In the genomic region with DNA sequence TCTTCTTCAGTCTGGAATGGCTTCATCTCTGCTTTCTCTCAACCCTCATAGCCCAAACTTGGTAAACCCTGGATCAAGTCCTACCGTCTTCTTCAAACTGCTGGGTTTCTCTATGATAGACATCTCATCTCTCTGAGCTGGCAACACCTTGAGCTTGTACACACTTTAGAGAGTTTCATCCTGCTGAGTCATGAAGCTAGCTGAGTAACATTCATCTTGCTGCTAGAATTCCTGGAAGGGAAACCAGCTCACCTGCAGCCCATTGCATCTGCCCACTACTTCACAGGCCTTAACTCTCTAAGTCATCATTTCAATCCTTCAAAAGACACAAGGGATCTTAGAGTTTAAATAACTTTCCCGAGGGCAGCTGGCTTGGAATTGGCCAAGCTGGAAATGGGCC, we compare ENCODE assay signal across 19 cellular contexts.
"Had no signal": no experiment of that assay in that cellular context is flagged by ENCODE, and none has a peak within 500 bp of the region (broad histone marks: within the 10 kb centered on the region; RNA-seq: fewer than 3 reads in every experiment).

No MANE protein-coding gene starts in this region.

- H3K27ac ChIP-seq: epithelial cell of prostate, gastrocnemius medialis, heart left ventricle, sigmoid colon, spleen, thoracic aorta, uterus had no signal

- FAIRE-seq: TTC549 had no signal

- H3K36me3 ChIP-seq: gastrocnemius medialis, heart left ventricle, sigmoid colon, spleen, thoracic aorta, uterus had no signal

- H3K4me3 ChIP-seq: gastrocnemius medialis, heart left ventricle, lung, sigmoid colon, spleen, thoracic aorta, uterus had no signal

- H3K9me3 ChIP-seq: gastrocnemius medialis, heart left ventricle, sigmoid colon, spleen, thoracic aorta, uterus had no signal

- H3K27ac Mint-ChIP-seq: activated naive CD8-positive, alpha-beta T cell treated with anti-CD3 and anti-CD28 coated beads, Interleukin-2, amount 10 ng/mL, durations not matched to agents 7 days and 5 days; effector memory CD8-positive, alpha-beta T cell; immature natural killer cell; WTC11 had no signal

- H3K36me3 Mint-ChIP-seq: activated naive CD8-positive, alpha-beta T cell treated with anti-CD3 and anti-CD28 coated beads, Interleukin-2, amount 10 ng/mL, durations not matched to agents 7 days and 5 days; immature natural killer cell; WTC11 had no signal

- H3K4me1 Mint-ChIP-seq: activated naive CD8-positive, alpha-beta T cell treated with anti-CD3 and anti-CD28 coated beads, Interleukin-2, amount 10 ng/mL, durations not matched to agents 7 days and 5 days; immature natural killer cell; neural crest cell; WTC11 had no signal

- H3K4me3 Mint-ChIP-seq: activated naive CD8-positive, alpha-beta T cell treated with anti-CD3 and anti-CD28 coated beads, Interleukin-2, amount 10 ng/mL, durations not matched to agents 7 days and 5 days; effector memory CD8-positive, alpha-beta T cell; immature natural killer cell; neural crest cell; WTC11 had no signal

- ATAC-seq: effector memory CD8-positive, alpha-beta T cell; gastrocnemius medialis; heart left ventricle; WTC11 had no signal

- H3K9me3 Mint-ChIP-seq: activated naive CD8-positive, alpha-beta T cell treated with anti-CD3 and anti-CD28 coated beads, Interleukin-2, amount 10 ng/mL, durations not matched to agents 7 days and 5 days; effector memory CD8-positive, alpha-beta T cell; immature natural killer cell; neural crest cell; WTC11 had no signal

- H3K27me3 ChIP-seq: gastrocnemius medialis, sigmoid colon, uterus had no signal

- DNase-seq: activated CD4-positive, alpha-beta T cell treated with anti-CD3 and anti-CD28 coated beads for 48 hours; activated naive CD8-positive, alpha-beta T cell treated with anti-CD3 and anti-CD28 coated beads, Interleukin-2, amount 10 ng/mL, durations not matched to agents 7 days and 5 days; dermis blood vessel endothelial cell; effector memory CD8-positive, alpha-beta T cell; gastrocnemius medialis; heart left ventricle; immature natural killer cell; left cardiac atrium; sigmoid colon; spleen; stimulated activated CD4-positive, alpha-beta T cell treated with anti-CD3 and anti-CD28 coated beads, Interleukin-1b, Interleukin-23, amount 100 ng/mL, for 48 hours; T-helper 2 cell; uterus had no signal

- H3K4me1 ChIP-seq: gastrocnemius medialis, heart left ventricle, sigmoid colon, spleen, uterus had no signal
